In genomic region chrY:8466813-8467212, GRCh38 we compare ENCODE assay signal across 31 cellular contexts.
DNase-seq lines count a peak whose midpoint lies in the region; ATAC-seq lines count a peak whose summit lies in the region.
"Had no signal": no experiment of that assay in that cellular context is flagged by ENCODE, and none has a peak within 500 bp of the region (broad histone marks: within the 10 kb centered on the region; RNA-seq: fewer than 3 reads in every experiment).

No MANE protein-coding gene starts in this region.

- CTCF ChIA-PET in activated naive CD4-positive, alpha-beta T cell treated with anti-CD3 and anti-CD28 coated beads for 36 hours (lab: Charles Lee): interaction anchor here (0.5 to 0.7 kb wide), 2 partner anchors 14 to 262 kb away, joined by 3 read pairs; no protein-coding TSS in a partner anchor

- intact Hi-C loops in activated naive CD4-positive, alpha-beta T cell treated with anti-CD3 and anti-CD28 coated beads for 36 hours (cut with micrococcal nuclease): no loop called here

- H3K27me3 Mint-ChIP-seq in activated naive CD4-positive, alpha-beta T cell treated with anti-CD3 and anti-CD28 coated beads for 36 hours (ENCODE audit: low read depth): no peaks in the 10 kb centered on the region
- no peaks in the 10 kb centered on the region for H3K27me3 Mint-ChIP-seq in activated naive CD4-positive, alpha-beta T cell treated with anti-CD3 and anti-CD28 coated beads, Interleukin-2, amount 50 U/mL, for 24 hours
- H3K27me3 Mint-ChIP-seq in stimulated activated naive CD8-positive, alpha-beta T cell treated with anti-CD3 and anti-CD28 coated beads, Interleukin-15, amount 100 ng/mL, for 72 hours: no peaks in the 10 kb centered on the region
- no peaks in the 10 kb centered on the region for H3K27me3 Mint-ChIP-seq in activated T-helper 17 cell treated with anti-CD3 and anti-CD28 coated beads, Interleukin-2, amount 50 U/mL, for 72 hours
- H3K27me3 Mint-ChIP-seq: B cell; CD4-positive, alpha-beta memory T cell; CD4-positive, alpha-beta T cell; CD4-positive, CD25-positive, alpha-beta regulatory T cell; CD8-positive, alpha-beta memory T cell had no signal

- H3K4me1 Mint-ChIP-seq in activated naive CD4-positive, alpha-beta T cell treated with anti-CD3 and anti-CD28 coated beads for 36 hours (ENCODE audit: low read depth): no peaks in the 10 kb centered on the region
- H3K4me1 Mint-ChIP-seq in activated naive CD4-positive, alpha-beta T cell treated with anti-CD3 and anti-CD28 coated beads, Interleukin-2, amount 50 U/mL, for 24 hours: no peaks in the 10 kb centered on the region
- H3K4me1 Mint-ChIP-seq in stimulated activated naive CD8-positive, alpha-beta T cell treated with anti-CD3 and anti-CD28 coated beads, Interleukin-15, amount 100 ng/mL, for 72 hours: no peaks in the 10 kb centered on the region
- H3K4me1 Mint-ChIP-seq in activated T-helper 17 cell treated with anti-CD3 and anti-CD28 coated beads, Interleukin-2, amount 50 U/mL, for 72 hours: no peaks in the 10 kb centered on the region
- H3K4me1 Mint-ChIP-seq: B cell; CD14-positive monocyte; CD4-positive, alpha-beta memory T cell; CD4-positive, CD25-positive, alpha-beta regulatory T cell; CD8-positive, alpha-beta memory T cell had no signal

- H3K27ac Mint-ChIP-seq in activated naive CD4-positive, alpha-beta T cell treated with anti-CD3 and anti-CD28 coated beads for 36 hours: no peak overlapping the region
- H3K27ac Mint-ChIP-seq in activated naive CD4-positive, alpha-beta T cell treated with anti-CD3 and anti-CD28 coated beads, Interleukin-2, amount 50 U/mL, for 24 hours: peak overlapping the region; percentile 13
- H3K27ac Mint-ChIP-seq in stimulated activated naive CD8-positive, alpha-beta T cell treated with anti-CD3 and anti-CD28 coated beads, Interleukin-15, amount 100 ng/mL, for 72 hours: no peak overlapping the region
- no peak overlapping the region for H3K27ac Mint-ChIP-seq in activated T-helper 17 cell treated with anti-CD3 and anti-CD28 coated beads, Interleukin-2, amount 50 U/mL, for 72 hours
- H3K27ac Mint-ChIP-seq: B cell; CD14-positive monocyte; CD4-positive, alpha-beta memory T cell; CD4-positive, alpha-beta T cell; CD4-positive, CD25-positive, alpha-beta regulatory T cell; CD8-positive, alpha-beta memory T cell; CD8-positive, alpha-beta T cell had no signal

- peak; percentile 39 for ATAC-seq in stimulated activated naive CD8-positive, alpha-beta T cell treated with anti-CD3 and anti-CD28 coated beads, Interleukin-15, amount 100 ng/mL, for 72 hours
- no peak for ATAC-seq in stimulated activated naive CD8-positive, alpha-beta T cell treated with anti-CD3 and anti-CD28 coated beads, Interleukin-15, Interleukin-2, amounts not matched to agents 100 U/mL and 50 U/mL, for 24 hours
- ATAC-seq in activated T-helper 17 cell treated with anti-CD3 and anti-CD28 coated beads, Interleukin-2, amount 50 U/mL, for 72 hours (replicated peaks): peak; percentile 60
- ATAC-seq: A549; CD8-positive, alpha-beta T cell had no signal

- peak; percentile 3 for DNase-seq in activated naive CD4-positive, alpha-beta T cell treated with anti-CD3 and anti-CD28 coated beads for 36 hours
- DNase-seq in activated naive CD4-positive, alpha-beta T cell (lab: John Stamatoyannopoulos, UW): no peak
- no peak for DNase-seq in activated naive CD4-positive, alpha-beta T cell treated with Interleukin-2 at 50 U/mL for 16 hours
- DNase-seq in stimulated activated naive CD8-positive, alpha-beta T cell treated with anti-CD3 and anti-CD28 coated beads, Interleukin-15, amount 100 ng/mL, for 72 hours: no peak
- no peak for DNase-seq in stimulated activated naive CD8-positive, alpha-beta T cell treated with anti-CD3 and anti-CD28 coated beads, Interleukin-15, Interleukin-2, amounts not matched to agents 100 U/mL and 50 U/mL, for 24 hours
- no peak for DNase-seq in DMS 273 (lab: John Stamatoyannopoulos, UW; ENCODE audit: unreplicated experiment)
- DNase-seq: 8988T; ACHN; AML-193; BE2C; C1 segment of cervical spinal cord; Caco-2; Calu3; CD4-positive, alpha-beta memory T cell; CD4-positive, alpha-beta T cell; CD4-positive, CD25-positive, alpha-beta regulatory T cell; CD8-positive, alpha-beta memory T cell; CD8-positive, alpha-beta T cell; COR-L47; DMS 273 treated with DMSO at 0.1 percent for 48 hours; DMS153; DMS53; DMS79; DMS79 treated with DMSO at 0.1 percent for 48 hours; DND-41; EL had no signal

- no peaks in the 10 kb centered on the region for H3K36me3 Mint-ChIP-seq in activated naive CD4-positive, alpha-beta T cell treated with anti-CD3 and anti-CD28 coated beads for 36 hours (ENCODE audit: low read depth)
- H3K36me3 Mint-ChIP-seq in activated naive CD4-positive, alpha-beta T cell treated with anti-CD3 and anti-CD28 coated beads, Interleukin-2, amount 50 U/mL, for 24 hours: no peaks in the 10 kb centered on the region
- no peaks in the 10 kb centered on the region for H3K36me3 Mint-ChIP-seq in activated T-helper 17 cell treated with anti-CD3 and anti-CD28 coated beads, Interleukin-2, amount 50 U/mL, for 72 hours (ENCODE audit: low read depth)
- H3K36me3 Mint-ChIP-seq: CD14-positive monocyte; CD4-positive, alpha-beta memory T cell; CD4-positive, CD25-positive, alpha-beta regulatory T cell; CD8-positive, alpha-beta memory T cell; CD8-positive, alpha-beta T cell had no signal

- H3K4me3 Mint-ChIP-seq in activated naive CD4-positive, alpha-beta T cell treated with anti-CD3 and anti-CD28 coated beads for 36 hours: no peak overlapping the region
- H3K4me3 Mint-ChIP-seq in activated naive CD4-positive, alpha-beta T cell treated with anti-CD3 and anti-CD28 coated beads, Interleukin-2, amount 50 U/mL, for 24 hours: no peak overlapping the region
- no peak overlapping the region for H3K4me3 Mint-ChIP-seq in stimulated activated naive CD8-positive, alpha-beta T cell treated with anti-CD3 and anti-CD28 coated beads, Interleukin-15, amount 100 ng/mL, for 72 hours
- no peak overlapping the region for H3K4me3 Mint-ChIP-seq in activated T-helper 17 cell treated with anti-CD3 and anti-CD28 coated beads, Interleukin-2, amount 50 U/mL, for 72 hours
- H3K4me3 Mint-ChIP-seq: B cell; CD14-positive monocyte; CD4-positive, alpha-beta memory T cell; CD4-positive, alpha-beta T cell; CD4-positive, CD25-positive, alpha-beta regulatory T cell; CD8-positive, alpha-beta memory T cell; CD8-positive, alpha-beta T cell had no signal

- H3K9me3 Mint-ChIP-seq in activated naive CD4-positive, alpha-beta T cell treated with anti-CD3 and anti-CD28 coated beads for 36 hours: no peaks in the 10 kb centered on the region
- H3K9me3 Mint-ChIP-seq in activated naive CD4-positive, alpha-beta T cell treated with anti-CD3 and anti-CD28 coated beads, Interleukin-2, amount 50 U/mL, for 24 hours: no peaks in the 10 kb centered on the region
- no peaks in the 10 kb centered on the region for H3K9me3 Mint-ChIP-seq in stimulated activated naive CD8-positive, alpha-beta T cell treated with anti-CD3 and anti-CD28 coated beads, Interleukin-15, amount 100 ng/mL, for 72 hours
- no peaks in the 10 kb centered on the region for H3K9me3 Mint-ChIP-seq in activated T-helper 17 cell treated with anti-CD3 and anti-CD28 coated beads, Interleukin-2, amount 50 U/mL, for 72 hours
- H3K9me3 Mint-ChIP-seq: CD4-positive, alpha-beta memory T cell; CD4-positive, alpha-beta T cell; CD4-positive, CD25-positive, alpha-beta regulatory T cell; CD8-positive, alpha-beta memory T cell; CD8-positive, alpha-beta T cell had no signal
